ENCODE assay signal across 9 cellular contexts in the genomic region with DNA sequence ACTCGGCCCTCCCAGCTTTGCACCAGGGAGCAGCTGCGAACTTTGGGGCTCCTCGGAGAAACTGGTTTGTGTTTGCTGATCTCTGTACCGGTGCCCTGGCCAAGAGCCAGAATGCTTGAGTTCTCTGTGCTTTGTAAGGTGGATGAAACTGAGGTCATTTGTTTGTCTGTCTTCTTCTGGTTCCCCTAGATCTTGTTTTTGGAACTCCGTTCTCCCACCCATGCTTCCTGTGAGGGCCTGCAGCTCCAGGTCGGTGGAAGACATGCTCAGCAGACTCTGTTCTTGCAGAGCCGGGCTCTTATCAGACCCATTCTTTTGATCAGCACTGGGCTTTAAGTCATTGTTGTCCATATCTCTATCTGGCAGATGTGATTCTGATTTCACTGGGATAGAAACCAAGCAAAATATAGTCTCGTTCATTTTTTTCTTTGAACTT. TPM values are rescaled to one million over a fixed set of nuclear protein-coding genes. Genes with fewer than 3 reads are reported as not detected.
DNase-seq lines count a peak whose midpoint lies in the region; ATAC-seq and TF ChIP-seq lines count a peak whose summit lies in the region.
"Had no signal": no experiment of that assay in that cellular context is flagged by ENCODE, and none has a peak within 500 bp of the region (broad histone marks: within the 10 kb centered on the region; RNA-seq: fewer than 3 reads in every experiment).

No MANE protein-coding gene starts in this region.

- ATAC-seq in lung (ENCODE audit: insufficient read depth, low FRiP score), result no peak

- TF ChIP-seq POLR2A in adrenal gland (IDR thresholded peaks at IDR 0.05) (no peak), uterus (IDR thresholded peaks at IDR 0.05) (no peak)

- intact Hi-C loops in adrenal gland (cut with DNase I), result no loop called here
- intact Hi-C loops in uterus (cut with DNase I; ENCODE audit: low total_unique reads), result no loop called here

- H3K27ac ChIP-seq in adrenal gland (peak overlapping the region in 2 of 5 donors; percentile 59 to 85), lung (ENCODE audit: low read depth in 1 of 2, low read length in 1 of 2) (peak overlapping the region in 1 of 2 donors; percentile 57), uterus (peak overlapping the region; percentile 65 to 67)
- H3K27ac ChIP-seq: SJSA1 had no signal

- H3K4me1 ChIP-seq in adrenal gland (replicated peaks in 1 of 2) (peaks cover 14 to 30% of the 10 kb centered on the region in 2 donors), lung (ENCODE audit: control insufficient read depth in 2 of 2, insufficient read depth in 2 of 2, low read length in 2 of 2) (peaks cover 0 to 19% of the 10 kb centered on the region in 2 donors), uterus (peaks cover 3 to 11% of the 10 kb centered on the region in 2 donors)
- H3K4me1 ChIP-seq: SJSA1 had no signal

- 20 to 34% (median 29%) methylated on average over 7 to 8 of the region's 8 CpGs for WGBS in adrenal gland, 4 donors
- WGBS in lung, 2 donors, result 23% methylated on average over 8 of the region's 8 CpGs

- H3K4me3 ChIP-seq in adrenal gland, result no peak overlapping the region
- no peak overlapping the region for H3K4me3 ChIP-seq in lung
- no peak overlapping the region for H3K4me3 ChIP-seq in uterus
- H3K4me3 ChIP-seq: SJSA1 had no signal

- no peaks in the 10 kb centered on the region for H3K36me3 ChIP-seq in adrenal gland (replicated peaks in 1 of 2)
- H3K36me3 ChIP-seq in lung (ENCODE audit: control insufficient read depth in 2 of 2, insufficient read depth in 2 of 2, low read length in 2 of 2), result peaks cover 0 to 6% of the 10 kb centered on the region in 2 donors
- no peaks in the 10 kb centered on the region for H3K36me3 ChIP-seq in uterus

- TF ChIP-seq CTCF in adrenal gland (IDR thresholded peaks at IDR 0.05) (no peak), lung (IDR thresholded peaks at IDR 0.05; ENCODE audit: control extremely low read depth, extremely low read depth) (no peak), uterus (IDR thresholded peaks at IDR 0.05) (no peak)

- peak; percentile 4 to 67 (median 28) for DNase-seq in stimulated activated naive CD4-positive, alpha-beta T cell (lab: John Stamatoyannopoulos, UW)
- DNase-seq in stimulated activated naive CD4-positive, alpha-beta T cell treated with Interleukin-2 at 50 U/mL for 16 hours (lab: John Stamatoyannopoulos, UW), result no peak
- DNase-seq in adrenal gland, result peak; percentile 23 to 64 (median 37)
- peak; percentile 53 for DNase-seq in lung (ENCODE audit: low spot score)
- peak in 1 of 2 donors; percentile 74 for DNase-seq in uterus
- DNase-seq in AML-193 (lab: John Stamatoyannopoulos, UW), result no peak
- no peak for DNase-seq in dedifferentiated amniotic fluid mesenchymal stem cell (ENCODE audit: extremely low spot score)
- DNase-seq in NCI-H774 (lab: John Stamatoyannopoulos, UW), result no peak

- no peaks in the 10 kb centered on the region for H3K9me3 ChIP-seq in adrenal gland (replicated peaks in 1 of 3)
- no peaks in the 10 kb centered on the region for H3K9me3 ChIP-seq in lung (ENCODE audit: control insufficient read depth in 2 of 2, insufficient read depth in 1 of 2, low read length in 1 of 2)
- no peaks in the 10 kb centered on the region for H3K9me3 ChIP-seq in uterus
- H3K9me3 ChIP-seq: SJSA1 had no signal

- H3K27me3 ChIP-seq in adrenal gland, result no peaks in the 10 kb centered on the region
- H3K27me3 ChIP-seq in lung (ENCODE audit: control insufficient read depth, insufficient read depth), result no peaks in the 10 kb centered on the region
- no peaks in the 10 kb centered on the region for H3K27me3 ChIP-seq in uterus
- H3K27me3 ChIP-seq: SJSA1 had no signal

RNA-seq across cellular contexts. Expression of gene JCAD, which starts 31.4 kb away (rescaled TPM):
- 10 to 100 TPM; 20.0 to 53.5 (median 26.0) TPM for total RNA-seq in adrenal gland
- polyA plus RNA-seq in adrenal gland, result 10 to 100 TPM; 10.5 to 17.1 (median 12.4) TPM
- total RNA-seq in lung, result 10 to 100 TPM; 41.9 to 93.7 TPM
- polyA plus RNA-seq in lung, result 10 to 100 TPM; 11.3 to 12.2 TPM
- total RNA-seq in uterus, result 10 to 100 TPM; 25.6 to 99.1 (median 49.9) TPM

Comparison
In these comparisons a context has a peak if more than half of its experiments do, and no peak if none do; other contexts are left out.
1. DNase-seq: peak in stimulated activated naive CD4-positive, alpha-beta T cell (6 of 6), adrenal gland (7 of 7) and lung (single experiment); none in stimulated activated naive CD4-positive, alpha-beta T cell treated with Interleukin-2 at 50 U/mL for 16 hours (single experiment), AML-193 (0 of 2), dedifferentiated amniotic fluid mesenchymal stem cell (single experiment) and NCI-H774 (single experiment).